ENCODE assay signal across 27 cellular contexts in the genomic region with DNA sequence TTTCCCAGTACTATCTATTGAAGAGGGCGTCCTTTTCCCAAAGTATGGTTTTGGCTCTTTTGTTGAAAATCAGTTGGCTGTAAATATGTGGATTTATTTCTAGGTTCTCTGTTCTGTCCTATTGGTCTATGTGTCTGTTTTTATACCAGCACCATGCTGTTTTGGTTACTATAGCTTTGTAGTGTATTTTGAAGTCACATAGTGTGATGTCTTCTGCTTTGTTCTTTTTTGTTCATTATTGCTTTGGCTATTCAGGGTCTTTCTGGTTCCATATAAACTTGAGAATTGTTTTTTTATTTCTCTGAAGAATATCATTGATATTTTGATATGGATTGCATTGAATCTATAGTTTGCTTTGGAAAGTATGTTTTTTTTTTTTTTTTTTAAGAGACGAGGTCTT.
"Had no signal": no experiment of that assay in that cellular context is flagged by ENCODE, and none has a peak within 500 bp of the region (broad histone marks: within the 10 kb centered on the region; RNA-seq: fewer than 3 reads in every experiment).

No MANE protein-coding gene starts in this region.

- H3K27me3 ChIP-seq: left lung, pancreas, stomach, testis, thyroid gland, upper lobe of right lung had no signal

- H3K9me3 ChIP-seq: pancreas, prostate gland, testis, thyroid gland had no signal

- H3K4me1 ChIP-seq: prostate gland had no signal

- ATAC-seq: left colon; lower lobe of right lung; naive thymus-derived CD8-positive, alpha-beta T cell; pancreas; right cardiac atrium; sciatic nerve; stimulated activated naive B cell treated with anti-CD40 and anti-IgM and Interleukin-4, amounts not matched to agents 10 μg/mL and 1 μg/mL and 100 μg/mL, for 72 hours; stimulated activated naive CD8-positive, alpha-beta T cell treated with anti-CD3 and anti-CD28 coated beads, Interleukin-15, Interleukin-2, amounts not matched to agents 100 U/mL and 50 U/mL, for 24 hours had no signal

- H3K36me3 ChIP-seq: left lung, lower lobe of right lung, pancreas, prostate gland, stomach, thyroid gland, upper lobe of right lung had no signal

- H3K27ac ChIP-seq: left lung, lower lobe of right lung, pancreas, prostate gland, skin epidermis, stomach, testis, thyroid gland, upper lobe of right lung had no signal

- DNase-seq: hypothalamus; immature natural killer cell; kidney; left colon; left lung; lower lobe of right lung; mammary epithelial cell; naive thymus-derived CD8-positive, alpha-beta T cell; nucleus accumbens; pancreas; posterior cingulate gyrus; retina; right cardiac atrium; stimulated activated CD4-positive, alpha-beta T cell treated with anti-CD3 and anti-CD28 coated beads, Interleukin-12 subunit alpha, Interleukin-12 subunit beta, amount 100 ng/mL, for 4 hours; stimulated activated CD4-positive, alpha-beta T cell treated with anti-CD3 and anti-CD28 coated beads, Interleukin-15, amount 100 ng/mL, for 24 hours; stimulated activated CD4-positive, alpha-beta T cell treated with anti-CD3 and anti-CD28 coated beads, Interleukin-2, amount 100 ng/mL, for 24 hours; stimulated activated CD4-positive, alpha-beta T cell treated with anti-CD3 and anti-CD28 coated beads, Interleukin-4, amount 100 ng/mL, for 1 hour; stimulated activated naive B cell treated with anti-CD40 and anti-IgM and Interleukin-4, amounts not matched to agents 10 μg/mL and 1 μg/mL and 100 μg/mL, for 72 hours; stimulated activated naive CD8-positive, alpha-beta T cell treated with anti-CD3 and anti-CD28 coated beads, Interleukin-15, Interleukin-2, amounts not matched to agents 100 U/mL and 50 U/mL, for 24 hours; stomach; testis; thyroid gland; trophoblast cell; upper lobe of right lung had no signal

- H3K4me3 ChIP-seq: left lung, lower lobe of right lung, pancreas, prostate gland, skin epidermis, stomach, testis, thyroid gland, upper lobe of right lung had no signal
